Comparison of ENCODE assay signal across 23 cellular contexts in genomic region chr1:167392200-167392696, GRCh38.
A peak's percentile ranks its signal among the peaks of the same experiment; 100 is the strongest.
DNase-seq lines count a peak whose midpoint lies in the region; ATAC-seq, FAIRE-seq and TF ChIP-seq lines count a peak whose summit lies in the region.
"Had no signal": no experiment of that assay in that cellular context is flagged by ENCODE, and none has a peak within 500 bp of the region (broad histone marks: within the 10 kb centered on the region; RNA-seq: fewer than 3 reads in every experiment).

No MANE protein-coding gene starts in this region.

- no peak overlapping the region for H3K4me2 ChIP-seq in K562 (ENCODE audit: insufficient read depth, low read length)
- H3K4me2 ChIP-seq: A549; BLaER1 treated with 17β-estradiol and CSF1 and Interleukin-3, amounts not matched to agents 10 nM and 100 nM; GM23338 had no signal

- TF ChIP-seq POLR2A in K562 (conservative IDR thresholded peaks at IDR 0.05) = no peak

- in situ Hi-C loops in K562 (cut with MboI) = no loop called here

- FAIRE-seq in K562 (lab: Jason Lieb, UNC) (no peak), frontal cortex (lab: Jason Lieb, UNC) (no peak)
- FAIRE-seq: A549, GM12891, GM18507, H54 had no signal

- DNase-seq in stimulated activated naive CD8-positive, alpha-beta T cell treated with anti-CD3 and anti-CD28 coated beads, Interleukin-15, amount 100 ng/mL, for 72 hours = no peak
- DNase-seq in K562 (ENCODE audit: extremely low read depth in 1 of 4, low spot score in 3 of 4) (no peak), frontal cortex (ENCODE audit: low spot score in 2 of 2) (no peak)
- DNase-seq in stimulated activated naive B cell treated with anti-CD40 and anti-IgM and Interleukin-4, amounts not matched to agents 10 μg/mL and 1 μg/mL and 100 μg/mL, for 72 hours = no peak
- DNase-seq: 8988T; ACHN; AML-193; BE2C; CD4-positive, alpha-beta T cell; CD8-positive, alpha-beta memory T cell; DMS53; DMS79 treated with DMSO at 0.1 percent for 48 hours; GF-D8 had no signal

- no peaks in the 10 kb centered on the region for H3K27me3 Mint-ChIP-seq in stimulated activated naive CD8-positive, alpha-beta T cell treated with anti-CD3 and anti-CD28 coated beads, Interleukin-15, Interleukin-2, amounts not matched to agents 100 ng/mL and 50 ng/mL, for 24 hours
- H3K27me3 Mint-ChIP-seq in stimulated activated naive CD8-positive, alpha-beta T cell treated with anti-CD3 and anti-CD28 coated beads, Interleukin-15, amount 100 ng/mL, for 72 hours = no peaks in the 10 kb centered on the region
- H3K27me3 Mint-ChIP-seq in stimulated activated naive B cell treated with anti-CD40 and anti-IgM and Interleukin-4, amounts not matched to agents 10 μg/mL and 1 μg/mL and 100 μg/mL, for 72 hours = no peaks in the 10 kb centered on the region
- H3K27me3 Mint-ChIP-seq: CD4-positive, alpha-beta T cell; CD8-positive, alpha-beta memory T cell had no signal

- H3K9ac ChIP-seq in K562 (ENCODE audit: insufficient read depth in 1 of 2, low read depth in 2 of 2, low read length in 2 of 2) = no peak overlapping the region
- H3K9ac ChIP-seq: BLaER1 treated with 17β-estradiol and CSF1 and Interleukin-3, amounts not matched to agents 10 nM and 100 nM had no signal

- no peak for TF ChIP-seq EP300 in K562 (IDR thresholded peaks at IDR 0.05; ENCODE audit: low read length)

- no peak for ATAC-seq in stimulated activated naive CD8-positive, alpha-beta T cell treated with anti-CD3 and anti-CD28 coated beads, Interleukin-15, amount 100 ng/mL, for 72 hours
- ATAC-seq in K562 (no peak), GM18870 (IDR thresholded peaks at IDR 0.05; ENCODE audit: unreplicated experiment) (no peak)
- no peak for ATAC-seq in stimulated activated naive B cell treated with anti-CD40 and anti-IgM and Interleukin-4, amounts not matched to agents 10 μg/mL and 1 μg/mL and 100 μg/mL, for 72 hours (replicated peaks)
- ATAC-seq: A549, GM23338 had no signal

- POLR2A ChIA-PET in K562 (lab: Yijun Ruan, JAX) = interaction anchor here (0.5 to 1.4 kb wide), 2 partner anchors 10 to 139 kb away, joined by 3 read pairs; no protein-coding TSS in a partner anchor

- H3K79me2 ChIP-seq in K562 (ENCODE audit: control insufficient read depth, insufficient read depth, low read length) = no peaks in the 10 kb centered on the region

- peaks cover 16% of the 10 kb centered on the region for H3K36me3 ChIP-seq in K562 (ENCODE audit: control insufficient read depth, insufficient read depth, low read length)

- intact Hi-C loops in K562 (cut with micrococcal nuclease) = no loop called here

- no TSS peak for BruUV-seq in K562 (replicated peaks; lab: Mats Ljungman, UMichigan)

- H4K20me1 ChIP-seq in K562 (replicated peaks; ENCODE audit: control insufficient read depth, insufficient read depth, low read length) = no peaks in the 10 kb centered on the region
- H4K20me1 ChIP-seq: BLaER1 treated with 17β-estradiol and CSF1 and Interleukin-3, amounts not matched to agents 10 nM and 100 nM had no signal

- no peak for TF ChIP-seq RAD21 in K562 (CRISPR knock-in tag; conservative IDR thresholded peaks at IDR 0.05 in 1 of 2, IDR thresholded peaks at IDR 0.05 in 1 of 2)

- H3K27ac Mint-ChIP-seq in stimulated activated naive CD8-positive, alpha-beta T cell treated with anti-CD3 and anti-CD28 coated beads, Interleukin-15, Interleukin-2, amounts not matched to agents 100 ng/mL and 50 ng/mL, for 24 hours = peak overlapping the region; percentile 52
- H3K27ac Mint-ChIP-seq in stimulated activated naive CD8-positive, alpha-beta T cell treated with anti-CD3 and anti-CD28 coated beads, Interleukin-15, amount 100 ng/mL, for 72 hours = no peak overlapping the region
- H3K27ac Mint-ChIP-seq in stimulated activated naive B cell treated with anti-CD40 and anti-IgM and Interleukin-4, amounts not matched to agents 10 μg/mL and 1 μg/mL and 100 μg/mL, for 72 hours = peak overlapping the region; percentile 20
- H3K27ac Mint-ChIP-seq: CD4-positive, alpha-beta T cell; CD8-positive, alpha-beta memory T cell; GM23338 had no signal

- peaks cover 17% of the 10 kb centered on the region for H3K36me3 Mint-ChIP-seq in stimulated activated naive CD8-positive, alpha-beta T cell treated with anti-CD3 and anti-CD28 coated beads, Interleukin-15, Interleukin-2, amounts not matched to agents 100 ng/mL and 50 ng/mL, for 24 hours (ENCODE audit: low read depth)
- peaks cover 9 to 16% of the 10 kb centered on the region in 2 donors for H3K36me3 Mint-ChIP-seq in stimulated activated naive B cell treated with anti-CD40 and anti-IgM and Interleukin-4, amounts not matched to agents 10 μg/mL and 1 μg/mL and 100 μg/mL, for 72 hours

- H3K27ac ChIP-seq in K562 (ENCODE audit: extremely low read depth, low read depth, low read length) = no peak overlapping the region
- H3K27ac ChIP-seq: A549; BLaER1 treated with 17β-estradiol and CSF1 and Interleukin-3, amounts not matched to agents 10 nM and 100 nM had no signal

- no peaks in the 10 kb centered on the region for H3K9me3 ChIP-seq in K562 (replicated peaks; ENCODE audit: control insufficient read depth, insufficient read depth, low read depth, low read length)
- H3K9me3 ChIP-seq: A549; BE2C; BLaER1 treated with 17β-estradiol and CSF1 and Interleukin-3, amounts not matched to agents 10 nM and 100 nM; HAP-1 had no signal

- H3K4me3 ChIP-seq in K562 = no peak overlapping the region
- H3K4me3 ChIP-seq: A549; BLaER1 treated with 17β-estradiol and CSF1 and Interleukin-3, amounts not matched to agents 10 nM and 100 nM; GM23338; HAP-1 had no signal

- 98% methylated on average over 7 of the region's 7 CpGs for WGBS in K562 (ENCODE audit: insufficient coverage, low coverage, missing lambda C conversion rate)

- no peak overlapping the region for H3K4me3 Mint-ChIP-seq in stimulated activated naive CD8-positive, alpha-beta T cell treated with anti-CD3 and anti-CD28 coated beads, Interleukin-15, Interleukin-2, amounts not matched to agents 100 ng/mL and 50 ng/mL, for 24 hours
- H3K4me3 Mint-ChIP-seq in stimulated activated naive CD8-positive, alpha-beta T cell treated with anti-CD3 and anti-CD28 coated beads, Interleukin-15, amount 100 ng/mL, for 72 hours = no peak overlapping the region
- no peak overlapping the region for H3K4me3 Mint-ChIP-seq in stimulated activated naive B cell treated with anti-CD40 and anti-IgM and Interleukin-4, amounts not matched to agents 10 μg/mL and 1 μg/mL and 100 μg/mL, for 72 hours
- H3K4me3 Mint-ChIP-seq: CD14-positive monocyte; CD4-positive, alpha-beta T cell; CD8-positive, alpha-beta memory T cell; GM23338 had no signal

- peaks cover 0 to under 1% of the 10 kb centered on the region in 2 experiments; a peak in 1 of 5 replicates for H3K4me1 ChIP-seq in K562 (replicated peaks in 1 of 2; ENCODE audit: control insufficient read depth in 2 of 2, insufficient read depth in 2 of 2, low read length in 2 of 2)
- H3K4me1 ChIP-seq: BE2C had no signal

- H3K27me3 ChIP-seq in K562 (ENCODE audit: control insufficient read depth in 2 of 2, insufficient read depth in 2 of 2, low read length in 2 of 2) = no peaks in the 10 kb centered on the region
- H3K27me3 ChIP-seq: BE2C; BLaER1 treated with 17β-estradiol and CSF1 and Interleukin-3, amounts not matched to agents 10 nM and 100 nM had no signal

- H2AFZ ChIP-seq in K562 (ENCODE audit: low read depth, low read length) = no peak overlapping the region
- H2AFZ ChIP-seq: GM23338 had no signal

- H3K4me1 Mint-ChIP-seq in stimulated activated naive CD8-positive, alpha-beta T cell treated with anti-CD3 and anti-CD28 coated beads, Interleukin-15, Interleukin-2, amounts not matched to agents 100 ng/mL and 50 ng/mL, for 24 hours (ENCODE audit: low read depth) = peaks cover under 1% of the 10 kb centered on the region
- peaks cover under 1% of the 10 kb centered on the region for H3K4me1 Mint-ChIP-seq in stimulated activated naive CD8-positive, alpha-beta T cell treated with anti-CD3 and anti-CD28 coated beads, Interleukin-15, amount 100 ng/mL, for 72 hours
- H3K4me1 Mint-ChIP-seq in stimulated activated naive B cell treated with anti-CD40 and anti-IgM and Interleukin-4, amounts not matched to agents 10 μg/mL and 1 μg/mL and 100 μg/mL, for 72 hours = peaks cover under 1 to 3% of the 10 kb centered on the region in 2 donors
- H3K4me1 Mint-ChIP-seq: CD8-positive, alpha-beta memory T cell; GM23338 had no signal

- H3K9me1 ChIP-seq in K562 (ENCODE audit: control insufficient read depth, insufficient read depth, low read length) = no peaks in the 10 kb centered on the region

- no peak for TF ChIP-seq CTCF in K562 (IDR thresholded peaks at IDR 0.05 in 2 of 3, conservative IDR thresholded peaks at IDR 0.05 in 1 of 3; ENCODE audit: insufficient read depth in 2 of 3, low read depth in 1 of 3, low read length in 3 of 3)

- CTCF ChIA-PET in K562 (lab: Yijun Ruan, JAX; ENCODE audit: low intra/inter-chr PET ratio) = no interaction called here

- H3K9me3 Mint-ChIP-seq in stimulated activated naive CD8-positive, alpha-beta T cell treated with anti-CD3 and anti-CD28 coated beads, Interleukin-15, Interleukin-2, amounts not matched to agents 100 ng/mL and 50 ng/mL, for 24 hours = no peaks in the 10 kb centered on the region
- H3K9me3 Mint-ChIP-seq in stimulated activated naive CD8-positive, alpha-beta T cell treated with anti-CD3 and anti-CD28 coated beads, Interleukin-15, amount 100 ng/mL, for 72 hours = no peaks in the 10 kb centered on the region
- H3K9me3 Mint-ChIP-seq in stimulated activated naive B cell treated with anti-CD40 and anti-IgM and Interleukin-4, amounts not matched to agents 10 μg/mL and 1 μg/mL and 100 μg/mL, for 72 hours = no peaks in the 10 kb centered on the region
- H3K9me3 Mint-ChIP-seq: CD4-positive, alpha-beta T cell; CD8-positive, alpha-beta memory T cell; GM23338 had no signal

Comparison
In these comparisons a context has a peak if more than half of its experiments do, and no peak if none do; other contexts are left out.
1. H3K27ac Mint-ChIP-seq: peak in stimulated activated naive CD8-positive, alpha-beta T cell treated with anti-CD3 and anti-CD28 coated beads, Interleukin-15, Interleukin-2, amounts not matched to agents 100 ng/mL and 50 ng/mL, for 24 hours (single experiment) and stimulated activated naive B cell treated with anti-CD40 and anti-IgM and Interleukin-4, amounts not matched to agents 10 μg/mL and 1 μg/mL and 100 μg/mL, for 72 hours (single experiment); none in stimulated activated naive CD8-positive, alpha-beta T cell treated with anti-CD3 and anti-CD28 coated beads, Interleukin-15, amount 100 ng/mL, for 72 hours (0 of 2).